In genomic region chr12:55167010-55167640, GRCh38 we compare ENCODE assay signal across 10 cellular contexts. TPM values are rescaled to one million over a fixed set of nuclear protein-coding genes. Genes with fewer than 3 reads are reported as not detected.
"Had no signal": no experiment of that assay in that cellular context is flagged by ENCODE, and none has a peak within 500 bp of the region (broad histone marks: within the 10 kb centered on the region; RNA-seq: fewer than 3 reads in every experiment).

No MANE protein-coding gene starts in this region.

RNA-seq across cellular contexts. Expression of gene OR9K2, which starts 40.9 kb away (rescaled TPM):
- total RNA-seq: activated CD4-positive, alpha-beta memory T cell treated with anti-CD3 and anti-CD28 coated beads, Interleukin-2, amount 10 ng/mL, durations not matched to agents 7 days and 5 days; activated CD8-positive, alpha-beta memory T cell treated with anti-CD3 and anti-CD28 coated beads, Interleukin-2, amount 10 ng/mL, durations not matched to agents 7 days and 5 days; bronchial epithelial cell; LHCN-M2; OCI-LY7; PC-9; Right ventricle myocardium inferior; SK-MEL-5; T-cell; T-helper 17 cell had no signal

RNA-seq across cellular contexts. Expression of gene OR10A7, which starts 53.7 kb away (rescaled TPM):
- total RNA-seq: activated CD4-positive, alpha-beta memory T cell treated with anti-CD3 and anti-CD28 coated beads, Interleukin-2, amount 10 ng/mL, durations not matched to agents 7 days and 5 days; activated CD8-positive, alpha-beta memory T cell treated with anti-CD3 and anti-CD28 coated beads, Interleukin-2, amount 10 ng/mL, durations not matched to agents 7 days and 5 days; bronchial epithelial cell; LHCN-M2; OCI-LY7; PC-9; Right ventricle myocardium inferior; SK-MEL-5; T-cell; T-helper 17 cell had no signal
